In the genomic region with DNA sequence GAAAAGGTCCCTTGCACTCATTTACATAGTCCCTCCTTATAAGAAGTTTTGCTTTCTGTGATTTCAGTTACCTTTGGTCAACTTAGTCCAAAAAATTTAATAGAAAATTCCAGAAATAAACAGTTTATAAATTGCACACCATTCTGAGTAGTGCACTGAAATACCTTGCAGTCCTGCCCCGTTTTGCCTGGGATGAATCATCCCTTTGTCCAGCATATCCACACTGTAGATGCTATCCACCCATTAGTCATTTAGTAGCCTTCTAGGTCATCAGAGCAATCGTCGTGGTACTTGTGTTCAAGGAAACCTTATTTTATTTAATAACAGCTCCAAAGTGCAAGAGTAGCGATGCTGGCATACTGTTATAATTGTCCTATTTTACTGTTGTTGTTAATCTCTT, we compare ENCODE assay signal across 2 cellular contexts.
TF ChIP-seq lines count a peak whose summit lies in the region.

No MANE protein-coding gene starts in this region.

TF ChIP-seq in IMR-90, 13 proteins besides CTCF, POLR2A, EP300 and RAD21:
- TF ChIP-seq CHD1 (IDR thresholded peaks at IDR 0.05; ENCODE audit: low read depth, low read length): no peak
- TF ChIP-seq CEBPB (IDR thresholded peaks at IDR 0.05; ENCODE audit: low read depth, low read length): no peak
- TF ChIP-seq NFE2L2 (IDR thresholded peaks at IDR 0.05; ENCODE audit: low read depth, low read length): no peak
- peak; percentile 15; the same call in 1 of the 2 replicates for TF ChIP-seq FOS (IDR thresholded peaks at IDR 0.05; ENCODE audit: low read depth, low read length)
TF ChIP-seq in IMR-90: peak in this region for 1.

TF ChIP-seq in HepG2, 621 proteins besides CTCF, POLR2A, EP300 and RAD21:
- no peak for TF ChIP-seq KMT2A (CRISPR knock-in tag; IDR thresholded peaks at IDR 0.05)
- no peak for TF ChIP-seq HOMEZ (CRISPR knock-in tag; IDR thresholded peaks at IDR 0.05; ENCODE audit: low read depth)
- TF ChIP-seq ZNF10 (CRISPR knock-in tag; IDR thresholded peaks at IDR 0.05; ENCODE audit: borderline replicate concordance, low read depth): no peak
- peak; percentile 36 for TF ChIP-seq RBM22 (optimal IDR thresholded peaks at IDR 0.05; ENCODE audit: low read length)
- TF ChIP-seq MYNN (CRISPR knock-in tag; IDR thresholded peaks at IDR 0.05; ENCODE audit: low read depth): no peak
- no peak for TF ChIP-seq PCBP1 (IDR thresholded peaks at IDR 0.05; ENCODE audit: borderline replicate concordance, low read depth, low read length)
- TF ChIP-seq TSC22D2 (CRISPR knock-in tag; IDR thresholded peaks at IDR 0.05; ENCODE audit: borderline replicate concordance): no peak
- TF ChIP-seq ZMAT3 (CRISPR knock-in tag; conservative IDR thresholded peaks at IDR 0.05): no peak
- TF ChIP-seq FOSL2 (CRISPR knock-in tag; IDR thresholded peaks at IDR 0.05): 0 out of 2 replicates have a peak, but pooled peaks have one; percentile 44
- peak; percentile 61 for TF ChIP-seq ZNF121 (CRISPR knock-in tag; IDR thresholded peaks at IDR 0.05)
TF ChIP-seq in HepG2: peak in this region for 3.
